8 cellular contexts compared by ENCODE assay signal in genomic region chrX:121579016-121579760, GRCh38.
DNase-seq lines count a peak whose midpoint lies in the region; ATAC-seq and TF ChIP-seq lines count a peak whose summit lies in the region.

No MANE protein-coding gene starts in this region.

- in situ Hi-C loops in GM13976 (cut with MboI; ENCODE audit: low sequenced_read_pairs, unreplicated experiment) = loop anchor here (10.0 to 25.0 kb wide), 2 partner anchors 267 to 794 kb away; no protein-coding TSS in a partner anchor

- H3K4me3 Mint-ChIP-seq in activated T-cell treated with anti-CD3 and anti-CD28 coated beads, Interleukin-2, amount 50 U/mL, for 72 hours = no peak overlapping the region

- H3K9me3 Mint-ChIP-seq in activated T-cell treated with anti-CD3 and anti-CD28 coated beads, Interleukin-2, amount 50 U/mL, for 72 hours = peaks cover 0 to 2% of the 10 kb centered on the region in 2 donors

- peaks cover 6% of the 10 kb centered on the region for H3K4me1 Mint-ChIP-seq in activated T-cell treated with anti-CD3 and anti-CD28 coated beads, Interleukin-2, amount 50 U/mL, for 72 hours (ENCODE audit: low read depth)

- TF ChIP-seq CTCF in AG10803 (conservative IDR thresholded peaks at IDR 0.05; ENCODE audit: low read length) (peak; percentile 38), GM13976 (IDR thresholded peaks at IDR 0.05; ENCODE audit: borderline replicate concordance, control extremely low read depth, extremely low read depth, insufficient read depth, missing control alignments) (peak; percentile 49)

- peak; percentile 60 for ATAC-seq in HG03432 (IDR thresholded peaks at IDR 0.05; ENCODE audit: unreplicated experiment)
- peak in 1 of 2 donors; percentile 5 for ATAC-seq in activated T-cell treated with anti-CD3 and anti-CD28 coated beads, Interleukin-2, amount 50 U/mL, for 72 hours (replicated peaks in 1 of 2)

- H3K27ac Mint-ChIP-seq in activated T-cell treated with anti-CD3 and anti-CD28 coated beads, Interleukin-2, amount 50 U/mL, for 72 hours = no peak overlapping the region

- DNase-seq in AG10803 (ENCODE audit: low read depth) = peak; percentile 1
- DNase-seq in GM13976 (ENCODE audit: low spot score) = no peak
- DNase-seq in activated T-cell treated with anti-CD3 and anti-CD28 coated beads, Interleukin-2, amount 50 U/mL, for 72 hours = peak; percentile 10
- DNase-seq in lung microvascular endothelial cell (ENCODE audit: low read depth in 2 of 2) = peak; percentile 6 to 33
- no peak for DNase-seq in amniotic stem cell (lab: John Stamatoyannopoulos, UW)
- DNase-seq in islet precursor cell = no peak
- no peak for DNase-seq in activated CD4-positive, CD25-positive, alpha-beta regulatory T cell (lab: John Stamatoyannopoulos, UW)

- no peaks in the 10 kb centered on the region for H3K36me3 Mint-ChIP-seq in activated T-cell treated with anti-CD3 and anti-CD28 coated beads, Interleukin-2, amount 50 U/mL, for 72 hours (ENCODE audit: insufficient read depth in 2 of 2)

- H3K4me3 ChIP-seq in AG10803 (ENCODE audit: low read length) = no peak overlapping the region

- H3K27me3 Mint-ChIP-seq in activated T-cell treated with anti-CD3 and anti-CD28 coated beads, Interleukin-2, amount 50 U/mL, for 72 hours (ENCODE audit: low read depth) = no peaks in the 10 kb centered on the region

Comparison
In these comparisons a context has a peak if more than half of its experiments do, and no peak if none do; other contexts are left out.
1. DNase-seq: peak in AG10803 (single experiment), activated T-cell treated with anti-CD3 and anti-CD28 coated beads, Interleukin-2, amount 50 U/mL, for 72 hours (2 of 2) and lung microvascular endothelial cell (2 of 2); none in GM13976 (single experiment), amniotic stem cell (single experiment), islet precursor cell (single experiment) and activated CD4-positive, CD25-positive, alpha-beta regulatory T cell (0 of 4).